Comparison of ENCODE assay signal across 8 cellular contexts in the genomic region with DNA sequence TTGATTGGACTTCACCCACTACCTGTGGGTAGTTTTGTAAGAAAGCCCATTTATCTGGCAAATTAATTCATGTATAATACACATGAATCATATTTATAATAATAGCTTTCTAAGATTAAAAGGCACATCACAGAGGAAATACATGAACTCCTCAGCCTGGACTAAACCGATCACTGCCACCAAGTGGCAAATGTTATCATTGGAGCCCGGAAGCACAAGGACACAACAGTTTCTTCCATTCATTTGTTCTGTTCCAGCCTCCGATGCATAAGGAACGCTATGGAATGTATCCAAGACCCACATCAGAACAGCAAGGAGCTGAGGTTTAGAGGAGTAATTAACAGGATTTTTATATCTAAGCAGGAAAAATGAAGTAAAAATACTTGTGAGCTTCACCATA. TPM values are rescaled to one million over a fixed set of nuclear protein-coding genes. Genes with fewer than 3 reads are reported as not detected.
DNase-seq lines count a peak whose midpoint lies in the region; ATAC-seq and TF ChIP-seq lines count a peak whose summit lies in the region.

No MANE protein-coding gene starts in this region.

- peak; percentile 15 for DNase-seq in stimulated activated CD4-positive, alpha-beta T cell treated with anti-CD3 and anti-CD28 coated beads, Interleukin-4, amount 100 ng/mL, for 24 hours
- no peak for DNase-seq in stimulated activated CD4-positive, alpha-beta T cell treated with anti-CD3 and anti-CD28 coated beads, Interleukin-4, amount 100 ng/mL, for 1 hour
- DNase-seq in NOMO-1 treated with DMSO at 0.1 percent for 48 hours (lab: John Stamatoyannopoulos, UW; ENCODE audit: unreplicated experiment) = peak; percentile 49
- peak; percentile 39 for DNase-seq in epithelial cell of esophagus (ENCODE audit: low read depth)
- peak; percentile 32 for DNase-seq in osteocyte (ENCODE audit: extremely low spot score, unreplicated experiment)
- no peak for DNase-seq in mesothelial cell of epicardium (ENCODE audit: low spot score in 2 of 2, unreplicated experiment in 2 of 2)
- no peak for DNase-seq in nephron progenitor cell

- no peak overlapping the region for H3K4me3 ChIP-seq in epithelial cell of esophagus (ENCODE audit: low read length)

- H3K27ac Mint-ChIP-seq in osteocyte (ENCODE audit: unreplicated experiment) (no peak overlapping the region), mesothelial cell of epicardium (no peak overlapping the region), nephron progenitor cell (no peak overlapping the region)

- H3K36me3 Mint-ChIP-seq in osteocyte (ENCODE audit: unreplicated experiment) (no peaks in the 10 kb centered on the region), mesothelial cell of epicardium (no peaks in the 10 kb centered on the region), nephron progenitor cell (ENCODE audit: low read depth) (peaks cover 3% of the 10 kb centered on the region)

- peak; percentile 49 for ATAC-seq in HG02588 (IDR thresholded peaks at IDR 0.05; ENCODE audit: unreplicated experiment)

- TF ChIP-seq CTCF in epithelial cell of esophagus (IDR thresholded peaks at IDR 0.05; ENCODE audit: insufficient read depth, low read depth, low read length, missing control alignments) = peak; percentile 54
- peak; percentile 69 for TF ChIP-seq CTCF in osteocyte (IDR thresholded peaks at IDR 0.05)
- no peak for TF ChIP-seq CTCF in mesothelial cell of epicardium (IDR thresholded peaks at IDR 0.05; ENCODE audit: unreplicated experiment)
- TF ChIP-seq CTCF in nephron progenitor cell (IDR thresholded peaks at IDR 0.05) = no peak

- H3K4me3 Mint-ChIP-seq in osteocyte (ENCODE audit: unreplicated experiment) = no peak overlapping the region
- H3K4me3 Mint-ChIP-seq in mesothelial cell of epicardium = no peak overlapping the region
- H3K4me3 Mint-ChIP-seq in nephron progenitor cell = no peak overlapping the region

- H3K9me3 Mint-ChIP-seq in osteocyte (ENCODE audit: unreplicated experiment) (no peaks in the 10 kb centered on the region), mesothelial cell of epicardium (no peaks in the 10 kb centered on the region), nephron progenitor cell (peaks cover 3% of the 10 kb centered on the region)

- peaks cover 4% of the 10 kb centered on the region for H3K4me1 Mint-ChIP-seq in osteocyte (ENCODE audit: unreplicated experiment)
- peaks cover 9% of the 10 kb centered on the region for H3K4me1 Mint-ChIP-seq in mesothelial cell of epicardium
- peaks cover 15% of the 10 kb centered on the region for H3K4me1 Mint-ChIP-seq in nephron progenitor cell

- H3K27me3 Mint-ChIP-seq in osteocyte (ENCODE audit: unreplicated experiment) (no peaks in the 10 kb centered on the region), mesothelial cell of epicardium (ENCODE audit: low read depth) (no peaks in the 10 kb centered on the region), nephron progenitor cell (ENCODE audit: low read depth, poor library complexity) (no peaks in the 10 kb centered on the region)

RNA-seq across cellular contexts. Expression of a gene that starts 13.9 kb away (rescaled TPM):
- total RNA-seq in osteocyte (0.31 and 0.46 TPM in 2 replicates), mesothelial cell of epicardium (0.76 to 1.5 TPM (median 1.0 TPM) in 3 replicates)

Comparison
In these comparisons a context has a peak if more than half of its experiments do, and no peak if none do; other contexts are left out.
1. DNase-seq: peak in stimulated activated CD4-positive, alpha-beta T cell treated with anti-CD3 and anti-CD28 coated beads, Interleukin-4, amount 100 ng/mL, for 24 hours (single experiment), NOMO-1 treated with DMSO at 0.1 percent for 48 hours (single experiment), epithelial cell of esophagus (single experiment) and osteocyte (single experiment); none in stimulated activated CD4-positive, alpha-beta T cell treated with anti-CD3 and anti-CD28 coated beads, Interleukin-4, amount 100 ng/mL, for 1 hour (single experiment), mesothelial cell of epicardium (0 of 2) and nephron progenitor cell (single experiment).
2. CTCF ChIP-seq: peak in epithelial cell of esophagus (single experiment) and osteocyte (single experiment); none in mesothelial cell of epicardium (single experiment) and nephron progenitor cell (single experiment).